Comparison of ENCODE assay signal across 41 cellular contexts in genomic region chr15:53513431-53513830, GRCh38.
"Had no signal": no experiment of that assay in that cellular context is flagged by ENCODE, and none has a peak within 500 bp of the region (broad histone marks: within the 10 kb centered on the region; RNA-seq: fewer than 3 reads in every experiment).

No MANE protein-coding gene starts in this region.

- H3K4me3 ChIP-seq: adrenal gland, ascending aorta, body of pancreas, breast epithelium, cardiac muscle cell had no signal

- H3K27me3 ChIP-seq: ascending aorta, body of pancreas, brain microvascular endothelial cell, breast epithelium, cardiac muscle cell had no signal

- H3K4me1 Mint-ChIP-seq: activated naive CD4-positive, alpha-beta T cell treated with anti-CD3 and anti-CD28 coated beads, Interleukin-2, amount 10 ng/mL, durations not matched to agents 7 days and 5 days; activated naive CD4-positive, alpha-beta T cell treated with anti-CD3 and anti-CD28 coated beads, Interleukin-2, amount 50 U/mL, for 24 hours; activated naive CD8-positive, alpha-beta T cell treated with anti-CD3 and anti-CD28 coated beads for 36 hours; activated naive CD8-positive, alpha-beta T cell treated with anti-CD3 and anti-CD28 coated beads, Interleukin-2, amount 10 ng/mL, durations not matched to agents 7 days and 5 days; activated naive CD8-positive, alpha-beta T cell treated with anti-CD3 and anti-CD28 coated beads, Interleukin-2, amount 50 U/mL, for 24 hours; activated T-helper 17 cell treated with anti-CD3 and anti-CD28 coated beads, Interleukin-2, amount 50 U/mL, for 72 hours; brain; central memory CD8-positive, alpha-beta T cell had no signal

- H3K4me3 Mint-ChIP-seq: activated naive CD4-positive, alpha-beta T cell treated with anti-CD3 and anti-CD28 coated beads for 36 hours; activated naive CD4-positive, alpha-beta T cell treated with anti-CD3 and anti-CD28 coated beads, Interleukin-2, amount 10 ng/mL, durations not matched to agents 7 days and 5 days; activated naive CD4-positive, alpha-beta T cell treated with anti-CD3 and anti-CD28 coated beads, Interleukin-2, amount 50 U/mL, for 24 hours; activated naive CD8-positive, alpha-beta T cell; activated naive CD8-positive, alpha-beta T cell treated with anti-CD3 and anti-CD28 coated beads for 36 hours; activated naive CD8-positive, alpha-beta T cell treated with anti-CD3 and anti-CD28 coated beads, Interleukin-2, amount 10 ng/mL, durations not matched to agents 7 days and 5 days; activated naive CD8-positive, alpha-beta T cell treated with anti-CD3 and anti-CD28 coated beads, Interleukin-2, amount 50 U/mL, for 24 hours; activated T-cell treated with anti-CD3 and anti-CD28 coated beads, Interleukin-2, amount 50 U/mL, for 24 hours; activated T-cell treated with anti-CD3 and anti-CD28 coated beads, Interleukin-2, amount 50 U/mL, for 4 hours; activated T-cell treated with anti-CD3 and anti-CD28 coated beads, Interleukin-2, amount 50 U/mL, for 72 hours; activated T-helper 1 cell treated with anti-CD3 and anti-CD28 coated beads, Interleukin-12 subunit alpha, Interleukin-12 subunit beta, Interleukin-2, Interleukin-4 antibody, amounts not matched to agents 30 ng/mL and 10 ng/mL and 1 ng/mL, durations not matched to agents 14 hours and 24 hours and 36 hours; activated T-helper 17 cell treated with anti-CD3 and anti-CD28 coated beads, Interleukin-2, amount 50 U/mL, for 72 hours; brain; central memory CD8-positive, alpha-beta T cell had no signal

- FAIRE-seq: astrocyte, bronchial epithelial cell had no signal

- H3K36me3 ChIP-seq: adrenal gland, ascending aorta, brain microvascular endothelial cell, breast epithelium, cardiac muscle cell had no signal

- H3K27me3 Mint-ChIP-seq: activated naive CD4-positive, alpha-beta T cell treated with anti-CD3 and anti-CD28 coated beads, Interleukin-2, amount 10 ng/mL, durations not matched to agents 7 days and 5 days; activated naive CD4-positive, alpha-beta T cell treated with anti-CD3 and anti-CD28 coated beads, Interleukin-2, amount 50 U/mL, for 24 hours; activated naive CD8-positive, alpha-beta T cell treated with anti-CD3 and anti-CD28 coated beads, Interleukin-2, amount 10 ng/mL, durations not matched to agents 7 days and 5 days; activated naive CD8-positive, alpha-beta T cell treated with anti-CD3 and anti-CD28 coated beads, Interleukin-2, amount 50 U/mL, for 24 hours; central memory CD8-positive, alpha-beta T cell had no signal

- H3K9me3 Mint-ChIP-seq: activated naive CD4-positive, alpha-beta T cell treated with anti-CD3 and anti-CD28 coated beads, Interleukin-2, amount 10 ng/mL, durations not matched to agents 7 days and 5 days; activated naive CD8-positive, alpha-beta T cell treated with anti-CD3 and anti-CD28 coated beads for 36 hours; activated naive CD8-positive, alpha-beta T cell treated with anti-CD3 and anti-CD28 coated beads, Interleukin-2, amount 10 ng/mL, durations not matched to agents 7 days and 5 days; activated naive CD8-positive, alpha-beta T cell treated with anti-CD3 and anti-CD28 coated beads, Interleukin-2, amount 50 U/mL, for 24 hours; activated T-cell treated with anti-CD3 and anti-CD28 coated beads, Interleukin-2, amount 50 U/mL, for 24 hours; activated T-cell treated with anti-CD3 and anti-CD28 coated beads, Interleukin-2, amount 50 U/mL, for 4 hours; activated T-helper 1 cell treated with anti-CD3 and anti-CD28 coated beads, Interleukin-12 subunit alpha, Interleukin-12 subunit beta, Interleukin-2, Interleukin-4 antibody, amounts not matched to agents 30 ng/mL and 10 ng/mL and 1 ng/mL, durations not matched to agents 14 hours and 24 hours and 36 hours; activated T-helper 17 cell treated with anti-CD3 and anti-CD28 coated beads, Interleukin-2, amount 50 U/mL, for 72 hours; activated T-helper 2 cell treated with anti-CD3 and anti-CD28 coated beads, Interferon-gamma antibody, Interleukin-2, Interleukin-4, amounts not matched to agents 10 μg/mL and 5 μg/mL and 100 μg/mL, durations not matched to agents 14 hours and 24 hours and 36 hours; brain had no signal

- H3K27ac ChIP-seq: adrenal gland, ascending aorta, body of pancreas, brain microvascular endothelial cell, breast epithelium, cardiac muscle cell had no signal

- ATAC-seq: activated naive CD4-positive, alpha-beta T cell treated with anti-CD3 and anti-CD28 coated beads, Interleukin-2, amount 50 U/mL, for 72 hours; activated naive CD8-positive, alpha-beta T cell treated with anti-CD3 and anti-CD28 coated beads, Interleukin-2, amount 50 U/mL, for 24 hours; activated T-cell treated with anti-CD3 and anti-CD28 coated beads, Interleukin-2, amount 50 U/mL, for 4 hours; activated T-cell treated with anti-CD3 and anti-CD28 coated beads, Interleukin-2, amount 50 U/mL, for 72 hours; activated T-helper 17 cell treated with anti-CD3 and anti-CD28 coated beads, Interleukin-2, amount 50 U/mL, for 72 hours; body of pancreas had no signal

- DNase-seq: activated effector memory CD4-positive, alpha-beta T cell treated with anti-CD3 and anti-CD28 coated beads, Interleukin-2, amount 50 U/mL, for 16 hours; activated effector memory CD4-positive, alpha-beta T cell treated with Interleukin-2 at 50 U/mL for 16 hours; activated gamma-delta T cell; activated gamma-delta T cell treated with Interleukin-2 at 50 U/mL for 16 hours; activated naive CD4-positive, alpha-beta T cell; activated naive CD4-positive, alpha-beta T cell treated with anti-CD3 and anti-CD28 coated beads for 36 hours; activated naive CD4-positive, alpha-beta T cell treated with anti-CD3 and anti-CD28 coated beads, Interleukin-2, amount 10 ng/mL, durations not matched to agents 7 days and 5 days; activated naive CD4-positive, alpha-beta T cell treated with anti-CD3 and anti-CD28 coated beads, Interleukin-2, amount 50 U/mL, for 16 hours; activated naive CD4-positive, alpha-beta T cell treated with Interleukin-2 at 50 U/mL for 16 hours; activated naive CD8-positive, alpha-beta T cell treated with anti-CD3 and anti-CD28 coated beads for 36 hours; activated naive CD8-positive, alpha-beta T cell treated with anti-CD3 and anti-CD28 coated beads, Interleukin-2, amount 10 ng/mL, durations not matched to agents 7 days and 5 days; activated naive CD8-positive, alpha-beta T cell treated with anti-CD3 and anti-CD28 coated beads, Interleukin-2, amount 50 U/mL, for 24 hours; activated T-cell treated with anti-CD3 and anti-CD28 coated beads for 4 hours; activated T-cell treated with anti-CD3 and anti-CD28 coated beads, Interleukin-2, amount 50 U/mL, for 1 hour; activated T-cell treated with anti-CD3 and anti-CD28 coated beads, Interleukin-2, amount 50 U/mL, for 24 hours; activated T-cell treated with anti-CD3 and anti-CD28 coated beads, Interleukin-2, amount 50 U/mL, for 4 hours; activated T-cell treated with anti-CD3 and anti-CD28 coated beads, Interleukin-2, amount 50 U/mL, for 48 hours; activated T-cell treated with anti-CD3 and anti-CD28 coated beads, Interleukin-2, amount 50 U/mL, for 72 hours; adrenal gland; amniotic stem cell; amygdala; anterior cingulate cortex; aorta; body of pancreas; brain microvascular endothelial cell; caudate nucleus; central memory CD4-positive, alpha-beta T cell; cerebellar nuclear complex had no signal

- H3K9me3 ChIP-seq: adrenal gland, ascending aorta, body of pancreas, breast epithelium had no signal

- H3K36me3 Mint-ChIP-seq: activated naive CD4-positive, alpha-beta T cell treated with anti-CD3 and anti-CD28 coated beads, Interleukin-2, amount 10 ng/mL, durations not matched to agents 7 days and 5 days; activated naive CD4-positive, alpha-beta T cell treated with anti-CD3 and anti-CD28 coated beads, Interleukin-2, amount 50 U/mL, for 24 hours; activated naive CD4-positive, alpha-beta T cell treated with anti-CD3 and anti-CD28 coated beads, Interleukin-2, amount 50 U/mL, for 72 hours; activated naive CD8-positive, alpha-beta T cell; activated naive CD8-positive, alpha-beta T cell treated with anti-CD3 and anti-CD28 coated beads for 36 hours; activated naive CD8-positive, alpha-beta T cell treated with anti-CD3 and anti-CD28 coated beads, Interleukin-2, amount 10 ng/mL, durations not matched to agents 7 days and 5 days; brain had no signal

- H3K4me1 ChIP-seq: adrenal gland, ascending aorta, breast epithelium had no signal

- H3K27ac Mint-ChIP-seq: activated naive CD4-positive, alpha-beta T cell treated with anti-CD3 and anti-CD28 coated beads for 36 hours; activated naive CD4-positive, alpha-beta T cell treated with anti-CD3 and anti-CD28 coated beads, Interleukin-2, amount 10 ng/mL, durations not matched to agents 7 days and 5 days; activated naive CD4-positive, alpha-beta T cell treated with anti-CD3 and anti-CD28 coated beads, Interleukin-2, amount 50 U/mL, for 24 hours; activated naive CD4-positive, alpha-beta T cell treated with anti-CD3 and anti-CD28 coated beads, Interleukin-2, amount 50 U/mL, for 72 hours; activated naive CD8-positive, alpha-beta T cell; activated naive CD8-positive, alpha-beta T cell treated with anti-CD3 and anti-CD28 coated beads for 36 hours; activated naive CD8-positive, alpha-beta T cell treated with anti-CD3 and anti-CD28 coated beads, Interleukin-2, amount 10 ng/mL, durations not matched to agents 7 days and 5 days; activated naive CD8-positive, alpha-beta T cell treated with anti-CD3 and anti-CD28 coated beads, Interleukin-2, amount 50 U/mL, for 24 hours; activated T-cell treated with anti-CD3 and anti-CD28 coated beads, Interleukin-2, amount 50 U/mL, for 24 hours; activated T-cell treated with anti-CD3 and anti-CD28 coated beads, Interleukin-2, amount 50 U/mL, for 72 hours; activated T-helper 1 cell treated with anti-CD3 and anti-CD28 coated beads, Interleukin-12 subunit alpha, Interleukin-12 subunit beta, Interleukin-2, Interleukin-4 antibody, amounts not matched to agents 30 ng/mL and 10 ng/mL and 1 ng/mL, durations not matched to agents 14 hours and 24 hours and 36 hours; activated T-helper 17 cell treated with anti-CD3 and anti-CD28 coated beads, Interleukin-2, amount 50 U/mL, for 72 hours; activated T-helper 2 cell treated with anti-CD3 and anti-CD28 coated beads, Interferon-gamma antibody, Interleukin-2, Interleukin-4, amounts not matched to agents 10 μg/mL and 5 μg/mL and 100 μg/mL, durations not matched to agents 14 hours and 24 hours and 36 hours; brain had no signal
